In genomic region chr20:11564491-11564890, GRCh38 we compare ENCODE assay signal across 24 cellular contexts.
"Had no signal": no experiment of that assay in that cellular context is flagged by ENCODE, and none has a peak within 500 bp of the region (broad histone marks: within the 10 kb centered on the region; RNA-seq: fewer than 3 reads in every experiment).

No MANE protein-coding gene starts in this region.

- H3K27me3 ChIP-seq: hepatocyte, ovary, right atrium auricular region, right lobe of liver, tibial nerve, uterus had no signal

- H3K79me2 ChIP-seq: hepatocyte had no signal

- H3K9me3 Mint-ChIP-seq: type B pancreatic cell had no signal

- H3K27ac ChIP-seq: hepatocyte, left ventricle myocardium inferior, ovary, right atrium auricular region, right lobe of liver, tibial nerve, uterus had no signal

- H3K36me3 ChIP-seq: left ventricle myocardium inferior, ovary, right atrium auricular region, right lobe of liver, tibial nerve, uterus had no signal

- H3K36me3 Mint-ChIP-seq: naive thymus-derived CD4-positive, alpha-beta T cell; natural killer cell treated with Interleukin-12 subunit alpha and Interleukin-12 subunit beta and Interleukin-15 and Interleukin-18, amount 100 ng/mL, for 72 hours; stimulated activated memory B cell treated with anti-CD40 and anti-IgM and Interleukin-4, amounts not matched to agents 10 μg/mL and 1 μg/mL and 100 μg/mL, for 72 hours; type B pancreatic cell had no signal

- H3K4me1 Mint-ChIP-seq: naive thymus-derived CD4-positive, alpha-beta T cell; stimulated activated memory B cell treated with anti-CD40 and anti-IgM and Interleukin-4, amounts not matched to agents 10 μg/mL and 1 μg/mL and 100 μg/mL, for 72 hours; stimulated activated naive CD8-positive, alpha-beta T cell treated with anti-CD3 and anti-CD28 coated beads, Interleukin-15, amount 100 ng/mL, for 72 hours had no signal

- H3K27me3 Mint-ChIP-seq: naive thymus-derived CD4-positive, alpha-beta T cell; natural killer cell treated with Interleukin-12 subunit alpha and Interleukin-12 subunit beta and Interleukin-15 and Interleukin-18, amount 100 ng/mL, for 72 hours; progenitor cell of endocrine pancreas; stimulated activated memory B cell treated with anti-CD40 and anti-IgM and Interleukin-4, amounts not matched to agents 10 μg/mL and 1 μg/mL and 100 μg/mL, for 72 hours; stimulated activated naive CD8-positive, alpha-beta T cell treated with anti-CD3 and anti-CD28 coated beads, Interleukin-15, amount 100 ng/mL, for 72 hours; type B pancreatic cell had no signal

- H3K27ac Mint-ChIP-seq: naive thymus-derived CD4-positive, alpha-beta T cell; natural killer cell treated with Interleukin-12 subunit alpha and Interleukin-12 subunit beta and Interleukin-15 and Interleukin-18, amount 100 ng/mL, for 72 hours; progenitor cell of endocrine pancreas; stimulated activated memory B cell treated with anti-CD40 and anti-IgM and Interleukin-4, amounts not matched to agents 10 μg/mL and 1 μg/mL and 100 μg/mL, for 72 hours; stimulated activated naive CD8-positive, alpha-beta T cell treated with anti-CD3 and anti-CD28 coated beads, Interleukin-15, amount 100 ng/mL, for 72 hours; type B pancreatic cell had no signal

- H3K9me3 ChIP-seq: left ventricle myocardium inferior, mucosa of descending colon, ovary, right atrium auricular region, right lobe of liver, tibial nerve, uterus had no signal

- ATAC-seq: mucosa of descending colon; naive thymus-derived CD4-positive, alpha-beta T cell; natural killer cell treated with Interleukin-12 subunit alpha and Interleukin-12 subunit beta and Interleukin-15 and Interleukin-18, amount 100 ng/mL, for 72 hours; right lobe of liver; stimulated activated memory B cell treated with anti-CD40 and anti-IgM and Interleukin-4, amounts not matched to agents 10 μg/mL and 1 μg/mL and 100 μg/mL, for 72 hours; stimulated activated naive CD8-positive, alpha-beta T cell treated with anti-CD3 and anti-CD28 coated beads, Interleukin-15, amount 100 ng/mL, for 72 hours had no signal

- H3K4me1 ChIP-seq: left ventricle myocardium inferior, right atrium auricular region, right lobe of liver, tibial nerve, uterus had no signal

- DNase-seq: islet precursor cell; left ventricle myocardium inferior; midbrain; mucosa of descending colon; naive thymus-derived CD4-positive, alpha-beta T cell; ovary; right lobe of liver; stimulated activated CD4-positive, alpha-beta T cell treated with anti-CD3 and anti-CD28 coated beads, Interleukin-1b, Interleukin-23, amount 100 ng/mL, for 48 hours; stimulated activated CD4-positive, alpha-beta T cell treated with anti-CD3 and anti-CD28 coated beads, Interleukin-2, amount 100 ng/mL, for 48 hours; stimulated activated CD4-positive, alpha-beta T cell treated with anti-CD3 and anti-CD28 coated beads, Interleukin-4, amount 100 ng/mL, for 4 hours; stimulated activated CD8-positive, alpha-beta memory T cell treated with anti-CD3 and anti-CD28 coated beads, Interleukin-4, amount 100 ng/mL, for 48 hours; stimulated activated naive CD4-positive, alpha-beta T cell treated with Interleukin-2 at 50 U/mL for 16 hours; stimulated activated naive CD8-positive, alpha-beta T cell treated with anti-CD3 and anti-CD28 coated beads, Interleukin-15, amount 100 ng/mL, for 72 hours; substantia nigra; uterus had no signal

- H3K4me2 ChIP-seq: hepatocyte, smooth muscle cell had no signal

- H3K4me3 Mint-ChIP-seq: naive thymus-derived CD4-positive, alpha-beta T cell; natural killer cell treated with Interleukin-12 subunit alpha and Interleukin-12 subunit beta and Interleukin-15 and Interleukin-18, amount 100 ng/mL, for 72 hours; stimulated activated memory B cell treated with anti-CD40 and anti-IgM and Interleukin-4, amounts not matched to agents 10 μg/mL and 1 μg/mL and 100 μg/mL, for 72 hours; stimulated activated naive CD8-positive, alpha-beta T cell treated with anti-CD3 and anti-CD28 coated beads, Interleukin-15, amount 100 ng/mL, for 72 hours; type B pancreatic cell had no signal

- H3K4me3 ChIP-seq: hepatocyte, left ventricle myocardium inferior, lung, mucosa of descending colon, ovary, right atrium auricular region, right lobe of liver, smooth muscle cell, tibial nerve, uterus had no signal
